Comparison of ENCODE assay signal across 1 cellular context in the genomic region with DNA sequence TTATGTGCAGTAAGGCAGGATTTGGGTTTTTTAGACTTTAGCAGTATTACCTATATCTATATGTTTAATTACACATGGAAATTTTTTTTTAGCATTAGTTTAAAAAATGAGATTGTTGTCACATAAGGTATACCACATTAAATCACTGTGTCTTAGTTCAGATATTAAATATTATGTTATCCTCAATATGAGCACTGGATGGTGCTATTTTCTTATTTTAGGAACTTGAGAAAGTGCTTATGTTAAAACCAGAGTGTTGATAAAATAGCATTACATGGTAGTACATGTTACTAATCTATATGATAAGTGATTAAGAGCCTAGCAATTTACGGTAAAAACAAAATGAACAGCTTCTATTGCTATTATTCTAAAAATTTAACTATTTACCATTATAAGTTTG.
A peak's percentile ranks its signal among the peaks of the same experiment; 100 is the strongest.
TF ChIP-seq lines count a peak whose summit lies in the region.

No MANE protein-coding gene starts in this region.

TF ChIP-seq in K562, 482 proteins besides CTCF, POLR2A, EP300 and RAD21 (continued from another document):
- 0 out of 2 replicates have a peak, but pooled peaks have one; percentile 3 for TF ChIP-seq SMC3 (conservative IDR thresholded peaks at IDR 0.05; ENCODE audit: insufficient read depth, low read depth, low read length)
- TF ChIP-seq NRF1 (conservative IDR thresholded peaks at IDR 0.05 in 1 of 2, IDR thresholded peaks at IDR 0.05 in 1 of 2) = no peak
